In genomic region chr20:324177-325042, GRCh38 we compare ENCODE assay signal across 1 cellular context.
TF ChIP-seq lines count a peak whose summit lies in the region.

No MANE protein-coding gene starts in this region.

TF ChIP-seq in K562, 482 proteins besides CTCF, POLR2A, EP300 and RAD21 (continued from another document and continues in another):
- TF ChIP-seq REST (CRISPR knock-in tag; IDR thresholded peaks at IDR 0.05; ENCODE audit: low read depth) (no peak), SMARCC2 (IDR thresholded peaks at IDR 0.05; ENCODE audit: low read depth) (no peak), CREM (IDR thresholded peaks at IDR 0.05; ENCODE audit: low read depth) (peak; percentile 54; the same call in 1 of the 2 replicates), E2F1 (CRISPR knock-in tag; IDR thresholded peaks at IDR 0.05) (peak; percentile 69; the same call in 1 of the 2 replicates), ZNF785 (CRISPR knock-in tag; IDR thresholded peaks at IDR 0.05) (no peak), STAT6 (CRISPR knock-in tag; IDR thresholded peaks at IDR 0.05) (no peak), HDGF (IDR thresholded peaks at IDR 0.05) (no peak), NFE2L1 (tag; IDR thresholded peaks at IDR 0.05; ENCODE audit: borderline replicate concordance, low read depth) (no peak), AFF4 (CRISPR knock-in tag; IDR thresholded peaks at IDR 0.05) (peak; percentile 48; the same call in 1 of the 2 replicates), RB1 (IDR thresholded peaks at IDR 0.05; ENCODE audit: low read depth) (0 out of 2 replicates have a peak, but pooled peaks have one; percentile 24), TAF15 (IDR thresholded peaks at IDR 0.05; ENCODE audit: low read depth, low read length) (no peak), RNF219 (CRISPR knock-in tag; IDR thresholded peaks at IDR 0.05) (no peak), SNRNP70 (optimal IDR thresholded peaks at IDR 0.05; ENCODE audit: low read depth, low read length) (no peak), ZBTB26 (CRISPR knock-in tag; IDR thresholded peaks at IDR 0.05) (no peak), ATF2 (CRISPR knock-in tag; IDR thresholded peaks at IDR 0.05) (0 out of 2 replicates have a peak, but pooled peaks have one; percentile 58), HEY1 (CRISPR knock-in tag; IDR thresholded peaks at IDR 0.05; ENCODE audit: borderline replicate concordance) (no peak), GABPB2 (CRISPR knock-in tag; conservative IDR thresholded peaks at IDR 0.05) (no peak), BRF1 (IDR thresholded peaks at IDR 0.05; ENCODE audit: borderline replicate concordance, extremely low read depth, insufficient read length) (no peak), ZEB2 (IDR thresholded peaks at IDR 0.05) (no peak), FOXP1 (CRISPR knock-in tag; IDR thresholded peaks at IDR 0.05) (peak; percentile 96), TAF7 (tag; IDR thresholded peaks at IDR 0.05) (no peak), KDM5B (IDR thresholded peaks at IDR 0.05; ENCODE audit: insufficient replicate concordance, low read depth, low read length) (peak; percentile 19), RBFOX2 (IDR thresholded peaks at IDR 0.05; ENCODE audit: low read depth, low read length) (peak; percentile 81), BRF2 (IDR thresholded peaks at IDR 0.05; ENCODE audit: borderline replicate concordance, insufficient read depth, insufficient read length) (no peak), MCM2 (IDR thresholded peaks at IDR 0.05; ENCODE audit: low read depth) (no peak), NRF1 (conservative IDR thresholded peaks at IDR 0.05 in 1 of 2, IDR thresholded peaks at IDR 0.05 in 1 of 2) (peak; percentile 41 to 52; a peak in 3 of 4 replicates), ZFPM2 (CRISPR knock-in tag; IDR thresholded peaks at IDR 0.05) (no peak), CEBPZ (IDR thresholded peaks at IDR 0.05; ENCODE audit: borderline replicate concordance, low read depth, low read length) (no peak), CCNT2 (IDR thresholded peaks at IDR 0.05; ENCODE audit: borderline replicate concordance, extremely low read depth, insufficient read length, low read depth, low read length) (peak; percentile 87), GTF2A2 (tag; IDR thresholded peaks at IDR 0.05) (no peak), THAP12 (CRISPR knock-in tag; IDR thresholded peaks at IDR 0.05) (peak; percentile 13; the same call in 1 of the 2 replicates), SMARCE1 (IDR thresholded peaks at IDR 0.05) (no peak), HMG20A (CRISPR knock-in tag; conservative IDR thresholded peaks at IDR 0.05) (no peak)
